ENCODE assay signal across 8 cellular contexts in genomic region chr2:96238266-96238665, GRCh38.
"Had no signal": no experiment of that assay in that cellular context is flagged by ENCODE, and none has a peak within 500 bp of the region (broad histone marks: within the 10 kb centered on the region; RNA-seq: fewer than 3 reads in every experiment).

No MANE protein-coding gene starts in this region.

- H3K27ac Mint-ChIP-seq: HFFc6 had no signal

- DNase-seq: GM23248, GOT3, H7, HFFc6, IMR-90 had no signal

- H3K36me3 ChIP-seq: HAP-1 had no signal

- ATAC-seq: HCT116 had no signal

- H3K9ac ChIP-seq: GM23248 had no signal

- H2AFZ ChIP-seq: GM23248 had no signal

- H3K4me1 ChIP-seq: HAP-1 had no signal

- H3K27ac ChIP-seq: GM23248 had no signal

- H3K9me3 ChIP-seq: HAP-1 had no signal

- H3K9me3 Mint-ChIP-seq: HFFc6 had no signal

- H3K4me3 ChIP-seq: GM23248, HAP-1 had no signal

- FAIRE-seq: HTR-8/SVneo had no signal

- H3K4me3 Mint-ChIP-seq: HFFc6 had no signal
